1 cellular context compared by ENCODE assay signal in the genomic region with DNA sequence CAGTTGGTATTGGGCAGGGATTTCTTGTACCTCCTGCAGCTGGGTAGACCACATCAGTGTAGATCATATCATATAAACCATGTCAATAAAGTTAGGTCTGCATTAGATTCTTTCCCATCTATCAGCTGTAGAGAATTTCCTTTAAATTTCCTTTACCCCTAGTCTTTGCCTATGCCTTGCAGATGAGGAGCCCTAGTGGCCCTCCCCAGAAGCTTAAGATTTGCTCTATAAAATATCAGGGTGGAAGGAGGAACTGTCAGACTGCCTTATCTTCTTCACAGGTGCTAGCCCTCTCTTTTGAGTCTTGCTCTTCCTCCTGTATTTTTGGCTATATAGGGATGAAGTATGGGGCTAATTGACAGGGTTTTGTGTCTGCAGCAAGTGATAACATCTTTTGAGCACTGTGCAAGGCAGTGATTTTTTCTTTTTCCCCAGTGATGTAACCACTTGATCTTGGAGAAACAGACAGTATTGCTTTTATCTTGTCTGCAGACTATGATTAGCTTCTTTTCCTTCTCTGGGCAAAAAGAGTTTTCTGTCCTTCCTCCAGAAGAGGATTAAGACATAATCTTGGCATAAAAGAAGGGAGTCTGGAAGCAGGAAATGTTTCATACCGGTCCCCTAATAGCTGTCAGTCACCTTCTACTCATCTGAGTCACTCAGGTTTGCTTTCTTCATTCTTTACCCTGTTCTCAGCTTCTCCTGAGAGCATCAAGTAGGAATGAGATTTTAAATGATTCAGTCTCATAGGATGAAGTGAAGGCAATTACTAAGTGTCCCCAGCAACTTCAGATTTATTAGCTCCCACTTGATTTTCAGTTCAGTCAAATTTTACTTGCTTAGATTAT.
TF ChIP-seq lines count a peak whose summit lies in the region.

No MANE protein-coding gene starts in this region.

TF ChIP-seq in WTC11, 78 proteins besides CTCF, POLR2A, EP300 and RAD21 (continued from another document):
- TF ChIP-seq, protein P1, sequence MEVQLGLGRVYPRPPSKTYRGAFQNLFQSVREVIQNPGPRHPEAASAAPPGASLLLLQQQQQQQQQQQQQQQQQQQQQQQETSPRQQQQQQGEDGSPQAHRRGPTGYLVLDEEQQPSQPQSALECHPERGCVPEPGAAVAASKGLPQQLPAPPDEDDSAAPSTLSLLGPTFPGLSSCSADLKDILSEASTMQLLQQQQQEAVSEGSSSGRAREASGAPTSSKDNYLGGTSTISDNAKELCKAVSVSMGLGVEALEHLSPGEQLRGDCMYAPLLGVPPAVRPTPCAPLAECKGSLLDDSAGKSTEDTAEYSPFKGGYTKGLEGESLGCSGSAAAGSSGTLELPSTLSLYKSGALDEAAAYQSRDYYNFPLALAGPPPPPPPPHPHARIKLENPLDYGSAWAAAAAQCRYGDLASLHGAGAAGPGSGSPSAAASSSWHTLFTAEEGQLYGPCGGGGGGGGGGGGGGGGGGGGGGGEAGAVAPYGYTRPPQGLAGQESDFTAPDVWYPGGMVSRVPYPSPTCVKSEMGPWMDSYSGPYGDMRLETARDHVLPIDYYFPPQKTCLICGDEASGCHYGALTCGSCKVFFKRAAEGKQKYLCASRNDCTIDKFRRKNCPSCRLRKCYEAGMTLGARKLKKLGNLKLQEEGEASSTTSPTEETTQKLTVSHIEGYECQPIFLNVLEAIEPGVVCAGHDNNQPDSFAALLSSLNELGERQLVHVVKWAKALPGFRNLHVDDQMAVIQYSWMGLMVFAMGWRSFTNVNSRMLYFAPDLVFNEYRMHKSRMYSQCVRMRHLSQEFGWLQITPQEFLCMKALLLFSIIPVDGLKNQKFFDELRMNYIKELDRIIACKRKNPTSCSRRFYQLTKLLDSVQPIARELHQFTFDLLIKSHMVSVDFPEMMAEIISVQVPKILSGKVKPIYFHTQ (CRISPR knock-in tag; IDR thresholded peaks at IDR 0.05) = no peak
- no peak for TF ChIP-seq PRRX2 (CRISPR knock-in tag; IDR thresholded peaks at IDR 0.05)
